Comparison of ENCODE assay signal across 12 cellular contexts in genomic region chr3:17140670-17141505, GRCh38.
A peak's percentile ranks its signal among the peaks of the same experiment; 100 is the strongest.
DNase-seq lines count a peak whose midpoint lies in the region; ATAC-seq and TF ChIP-seq lines count a peak whose summit lies in the region.
"Had no signal": no experiment of that assay in that cellular context is flagged by ENCODE, and none has a peak within 500 bp of the region (broad histone marks: within the 10 kb centered on the region; RNA-seq: fewer than 3 reads in every experiment).

No MANE protein-coding gene starts in this region.

- no peak overlapping the region for H3K4me3 ChIP-seq in GM23338
- no peak overlapping the region for H3K4me3 ChIP-seq in adrenal gland
- no peak overlapping the region for H3K4me3 ChIP-seq in body of pancreas

- H3K27me3 ChIP-seq in GM23338 (ENCODE audit: insufficient read depth) (no peaks in the 10 kb centered on the region), adrenal gland (no peaks in the 10 kb centered on the region), body of pancreas (no peaks in the 10 kb centered on the region)

- intact Hi-C loops in adrenal gland (cut with DNase I): no loop called here
- intact Hi-C loops in body of pancreas (cut with DNase I): no loop called here
- intact Hi-C loops in Calu3 (cut with micrococcal nuclease; ENCODE audit: unreplicated experiment): no loop called here

- H4K20me1 ChIP-seq in GM23338 (replicated peaks; ENCODE audit: insufficient read depth): no peaks in the 10 kb centered on the region

- H3K36me3 Mint-ChIP-seq in GM23338 (ENCODE audit: low read depth) (no peaks in the 10 kb centered on the region), Calu3 (ENCODE audit: insufficient read depth, unreplicated experiment) (no peaks in the 10 kb centered on the region)
- H3K36me3 Mint-ChIP-seq: stimulated activated memory B cell treated with anti-CD40 and anti-IgM and Interleukin-4, amounts not matched to agents 10 μg/mL and 1 μg/mL and 100 μg/mL, for 72 hours had no signal

- BruUV-seq in Calu3 (replicated peaks; lab: Mats Ljungman, UMichigan): no TSS peak

- DNase-seq in AG09319 (ENCODE audit: extremely low read depth, low read depth) (peak; percentile 7), GM23338 (ENCODE audit: low spot score) (no peak), adrenal gland (peak; percentile 70 to 83 (median 77)), iPS-NIHi11 (ENCODE audit: low spot score) (peak; percentile 47), body of pancreas (no peak), Calu3 (no peak)
- DNase-seq: NCI-H2107, T-helper 9 cell had no signal

- H3K27ac ChIP-seq in GM23338 (ENCODE audit: low read depth) (no peak overlapping the region), adrenal gland (peak overlapping the region in 1 of 5 donors; percentile 38), body of pancreas (no peak overlapping the region)

- H3K4me1 ChIP-seq in GM23338 (ENCODE audit: insufficient read depth): peaks cover 6% of the 10 kb centered on the region; the same call in 1 of the 2 replicates
- peaks cover 16 to 20% of the 10 kb centered on the region in 2 donors for H3K4me1 ChIP-seq in adrenal gland (replicated peaks in 1 of 2)
- no peaks in the 10 kb centered on the region for H3K4me1 ChIP-seq in body of pancreas

- H3K27ac Mint-ChIP-seq in GM23338 (no peak overlapping the region), Calu3 (ENCODE audit: unreplicated experiment) (no peak overlapping the region)
- H3K27ac Mint-ChIP-seq: stimulated activated memory B cell treated with anti-CD40 and anti-IgM and Interleukin-4, amounts not matched to agents 10 μg/mL and 1 μg/mL and 100 μg/mL, for 72 hours had no signal

- no peaks in the 10 kb centered on the region for H3F3A ChIP-seq in GM23338 (replicated peaks; ENCODE audit: low read depth)

- H3K4me1 Mint-ChIP-seq in GM23338 (peaks cover 10% of the 10 kb centered on the region), Calu3 (ENCODE audit: low read depth, unreplicated experiment) (no peaks in the 10 kb centered on the region)
- H3K4me1 Mint-ChIP-seq: stimulated activated memory B cell treated with anti-CD40 and anti-IgM and Interleukin-4, amounts not matched to agents 10 μg/mL and 1 μg/mL and 100 μg/mL, for 72 hours had no signal

- H3K4me2 ChIP-seq in GM23338: no peak overlapping the region

- H3K4me3 Mint-ChIP-seq in GM23338: no peak overlapping the region
- no peak overlapping the region for H3K4me3 Mint-ChIP-seq in Calu3 (ENCODE audit: low read depth, unreplicated experiment)
- H3K4me3 Mint-ChIP-seq: stimulated activated memory B cell treated with anti-CD40 and anti-IgM and Interleukin-4, amounts not matched to agents 10 μg/mL and 1 μg/mL and 100 μg/mL, for 72 hours had no signal

- 48 to 59% (median 54%) methylated on average over 10 to 13 of the region's 13 CpGs for WGBS in adrenal gland, 4 donors
- WGBS in body of pancreas, 2 donors: 70 to 79% methylated on average over 12 to 13 of the region's 13 CpGs

- H3K9me3 Mint-ChIP-seq in GM23338: peaks cover 3% of the 10 kb centered on the region; the same call in 2 of the 3 replicates
- H3K9me3 Mint-ChIP-seq in Calu3 (ENCODE audit: low read depth, unreplicated experiment): peaks cover 3% of the 10 kb centered on the region
- H3K9me3 Mint-ChIP-seq: activated naive CD4-positive, alpha-beta T cell treated with anti-CD3 and anti-CD28 coated beads, Interleukin-2, amount 50 U/mL, for 72 hours; stimulated activated memory B cell treated with anti-CD40 and anti-IgM and Interleukin-4, amounts not matched to agents 10 μg/mL and 1 μg/mL and 100 μg/mL, for 72 hours had no signal

- H3K36me3 ChIP-seq in GM23338 (ENCODE audit: insufficient read depth) (no peaks in the 10 kb centered on the region), adrenal gland (replicated peaks in 1 of 2) (no peaks in the 10 kb centered on the region), body of pancreas (replicated peaks in 1 of 2; ENCODE audit: insufficient read depth in 1 of 2, low read depth in 2 of 2) (no peaks in the 10 kb centered on the region)

- CTCF ChIA-PET in Calu3 (lab: Charles Lee): no interaction called here

- 0 out of 2 replicates have a peak overlapping the region, but pooled peaks have one; percentile 3 for H2AFZ ChIP-seq in GM23338

- H3K9me3 ChIP-seq in adrenal gland (replicated peaks in 1 of 3) (no peaks in the 10 kb centered on the region), body of pancreas (no peaks in the 10 kb centered on the region)

- TF ChIP-seq CTCF in AG09319 (IDR thresholded peaks at IDR 0.05; ENCODE audit: low read depth, low read length) (no peak), GM23338 (conservative IDR thresholded peaks at IDR 0.05; ENCODE audit: low read depth in 2 of 2) (peak in 1 of 2 experiments; percentile 58; a peak in 3 of 4 replicates), adrenal gland (IDR thresholded peaks at IDR 0.05) (peak in 1 of 6 experiments; percentile 6), body of pancreas (IDR thresholded peaks at IDR 0.05) (peak in 1 of 7 experiments; percentile 17), Calu3 (IDR thresholded peaks at IDR 0.05; ENCODE audit: unreplicated experiment) (no peak)

- TF ChIP-seq POLR2A in adrenal gland (IDR thresholded peaks at IDR 0.05) (no peak), body of pancreas (IDR thresholded peaks at IDR 0.05) (no peak)

- no peaks in the 10 kb centered on the region for H3K79me2 ChIP-seq in GM23338 (replicated peaks; ENCODE audit: insufficient read depth)

- H3K9me2 ChIP-seq in GM23338 (ENCODE audit: insufficient read depth): 0 out of 2 replicates have a peak, but pooled peaks cover 2% of the 10 kb centered on the region

- H3K27me3 Mint-ChIP-seq in GM23338 (ENCODE audit: insufficient read depth, low read depth, poor library complexity) (peaks cover 7% of the 10 kb centered on the region), Calu3 (ENCODE audit: unreplicated experiment) (peaks cover 13% of the 10 kb centered on the region)

- ATAC-seq in GM23338 (peak; percentile 61), body of pancreas (no peak), GM19397 (IDR thresholded peaks at IDR 0.05; ENCODE audit: unreplicated experiment) (no peak), HG02678 (IDR thresholded peaks at IDR 0.05; ENCODE audit: unreplicated experiment) (no peak)
- ATAC-seq: activated naive CD4-positive, alpha-beta T cell treated with anti-CD3 and anti-CD28 coated beads, Interleukin-2, amount 50 U/mL, for 72 hours; stimulated activated memory B cell treated with anti-CD40 and anti-IgM and Interleukin-4, amounts not matched to agents 10 μg/mL and 1 μg/mL and 100 μg/mL, for 72 hours had no signal

TF ChIP-seq in GM23338, 12 proteins besides CTCF, POLR2A, EP300 and RAD21 (continues in another document):
- TF ChIP-seq ZNF114 (CRISPR knock-in tag; IDR thresholded peaks at IDR 0.05): no peak
- TF ChIP-seq ETS1 (IDR thresholded peaks at IDR 0.05): no peak
- TF ChIP-seq CREB1 (CRISPR knock-in tag; IDR thresholded peaks at IDR 0.05; ENCODE audit: low read depth): no peak
- no peak for TF ChIP-seq EZH2 (IDR thresholded peaks at IDR 0.05; ENCODE audit: low read depth, unreplicated experiment)
- no peak for TF ChIP-seq JUNB (IDR thresholded peaks at IDR 0.05; ENCODE audit: unreplicated experiment)
- no peak for TF ChIP-seq NANOG (IDR thresholded peaks at IDR 0.05; ENCODE audit: borderline replicate concordance)
- TF ChIP-seq ZNF331 (CRISPR knock-in tag; IDR thresholded peaks at IDR 0.05; ENCODE audit: low read depth): no peak
- TF ChIP-seq POLR2AphosphoS5 (IDR thresholded peaks at IDR 0.05; ENCODE audit: low read depth): no peak
- TF ChIP-seq EZH2phosphoT487 (IDR thresholded peaks at IDR 0.05; ENCODE audit: unreplicated experiment): no peak
- no peak for TF ChIP-seq STAT1 (IDR thresholded peaks at IDR 0.05; ENCODE audit: unreplicated experiment)

Comparison
In these comparisons a context has a peak if more than half of its experiments do, and no peak if none do; other contexts are left out.
1. DNase-seq: peak in AG09319 (single experiment), adrenal gland (7 of 7) and iPS-NIHi11 (single experiment); none in GM23338 (single experiment), body of pancreas (0 of 4) and Calu3 (single experiment).